Comparison of ENCODE assay signal across 8 cellular contexts in genomic region chr4:24473309-24473721, GRCh38.
A peak's percentile ranks its signal among the peaks of the same experiment; 100 is the strongest.
DNase-seq lines count a peak whose midpoint lies in the region; ATAC-seq, FAIRE-seq and TF ChIP-seq lines count a peak whose summit lies in the region.

No MANE protein-coding gene starts in this region.

- TF ChIP-seq CTCF in H9 (conservative IDR thresholded peaks at IDR 0.05) = peak; percentile 48

- no peak overlapping the region for H3K18ac ChIP-seq in H9 (ENCODE audit: insufficient read length, low read depth, low read length)
- peak overlapping the region in 1 of 2 experiments; percentile 34 for H3K18ac ChIP-seq in mesenchymal stem cell (ENCODE audit: low read depth in 1 of 2, low read length in 2 of 2)

- peaks cover 0 to 10% (median 0%) of the 10 kb centered on the region in 3 experiments; a peak in 3 of 7 replicates for H3K36me3 Mint-ChIP-seq in H9 (ENCODE audit: insufficient read depth in 1 of 3, low read depth in 3 of 3)

- no peaks in the 10 kb centered on the region for H3K79me2 ChIP-seq in H9 (ENCODE audit: insufficient read depth, low read length)

- H3K9me3 ChIP-seq in H9 (ENCODE audit: control insufficient read depth, low read depth, low read length) (no peaks in the 10 kb centered on the region), mesenchymal stem cell (ENCODE audit: control insufficient read depth, low read length) (no peaks in the 10 kb centered on the region)
- no peaks in the 10 kb centered on the region for H3K9me3 ChIP-seq in effector memory CD4-positive, alpha-beta T cell (ENCODE audit: control insufficient read depth, low read length)

- no peak overlapping the region for H4K8ac ChIP-seq in H9 (replicated peaks; ENCODE audit: insufficient read length, low read depth, low read length)
- H4K8ac ChIP-seq in mesenchymal stem cell (ENCODE audit: low read length) = no peak overlapping the region

- peaks cover 38% of the 10 kb centered on the region for H3K27me3 Mint-ChIP-seq in H9 (ENCODE audit: low read depth)

- H4K5ac ChIP-seq in H9 (ENCODE audit: insufficient read length, low read depth, low read length) = no peak overlapping the region

- H3K4me1 ChIP-seq in H9 (ENCODE audit: insufficient read depth, low read length) (peaks cover 7% of the 10 kb centered on the region; the same call in 1 of the 2 replicates), mesenchymal stem cell (ENCODE audit: control insufficient read depth, insufficient read depth, low read depth, low read length) (peaks cover 28% of the 10 kb centered on the region)
- H3K4me1 ChIP-seq in effector memory CD4-positive, alpha-beta T cell (ENCODE audit: control insufficient read depth, insufficient read depth, low read length, poor library complexity, severe bottlenecking) = peaks cover 26% of the 10 kb centered on the region

- no peak overlapping the region for H3K27ac ChIP-seq in H9 (ENCODE audit: insufficient read length, low read depth, low read length)
- H3K27ac ChIP-seq in effector memory CD4-positive, alpha-beta T cell (ENCODE audit: insufficient read depth, low read length, poor library complexity, severe bottlenecking) = no peak overlapping the region
- H3K27ac ChIP-seq in mesenchymal stem cell (ENCODE audit: low read length, poor library complexity, severe bottlenecking) = no peak overlapping the region

- no peak overlapping the region for H2AFZ ChIP-seq in H9 (ENCODE audit: low read length)
- H2AFZ ChIP-seq in mesenchymal stem cell (ENCODE audit: low read depth, low read length) = no peak overlapping the region

- H4K91ac ChIP-seq in H9 (ENCODE audit: insufficient read length, low read depth, low read length) = no peak overlapping the region
- no peak overlapping the region for H4K91ac ChIP-seq in mesenchymal stem cell (ENCODE audit: low read length)

- H3K9ac ChIP-seq in H9 (ENCODE audit: extremely low read depth, insufficient read length, low read length) (no peak overlapping the region), mesenchymal stem cell (ENCODE audit: low read length) (peak overlapping the region; percentile 83)

- no peak overlapping the region for H2BK20ac ChIP-seq in H9 (ENCODE audit: low read depth, low read length, poor library complexity, severe bottlenecking)

- no peak overlapping the region for H3K4ac ChIP-seq in H9 (ENCODE audit: low read depth, low read length)
- H3K4ac ChIP-seq in mesenchymal stem cell (ENCODE audit: low read depth in 1 of 2, low read length in 2 of 2) = no peak overlapping the region

- no CpG with 5 or more reads among the region's 13 CpGs for WGBS in H9 (ENCODE audit: extremely low coverage, insufficient read length, low lambda C conversion rate)
- WGBS in mesenchymal stem cell = 4% methylated on average over 11 of the region's 13 CpGs

- H3K4me3 Mint-ChIP-seq in H9 = peak overlapping the region; percentile 93 to 97

- no peak overlapping the region for H3T11ph ChIP-seq in H9 (ENCODE audit: low read length)

- peak overlapping the region; percentile 64 for H3K4me3 ChIP-seq in effector memory CD4-positive, alpha-beta T cell (ENCODE audit: insufficient read depth, low read depth, low read length, poor library complexity, severe bottlenecking)
- H3K4me3 ChIP-seq in mesenchymal stem cell (ENCODE audit: insufficient read depth in 1 of 2, low read depth in 1 of 2, low read length in 2 of 2) = peak overlapping the region; percentile 79 to 88

- H3K56ac ChIP-seq in H9 (ENCODE audit: insufficient read length, low read depth, low read length) = no peak overlapping the region

- H3K4me1 Mint-ChIP-seq in H9 = peaks cover 48 to 62% of the 10 kb centered on the region in 2 experiments

- peaks cover 22% of the 10 kb centered on the region for H3K23me2 ChIP-seq in H9 (ENCODE audit: insufficient read length, low read depth, low read length, poor library complexity, severe bottlenecking)

- H2AK5ac ChIP-seq in H9 (ENCODE audit: insufficient read length, low read length) = no peak overlapping the region
- no peak overlapping the region for H2AK5ac ChIP-seq in mesenchymal stem cell (ENCODE audit: low read length, severe bottlenecking)

- H2BK15ac ChIP-seq in H9 (ENCODE audit: low read depth, low read length) (no peak overlapping the region), mesenchymal stem cell (ENCODE audit: low read depth, poor library complexity, severe bottlenecking) (no peak overlapping the region)

- no peak overlapping the region for H2BK5ac ChIP-seq in H9 (ENCODE audit: insufficient read length, low read length)
- no peak overlapping the region for H2BK5ac ChIP-seq in mesenchymal stem cell (ENCODE audit: low read depth, low read length, poor library complexity, severe bottlenecking)

- H3K4me2 ChIP-seq in H9 (ENCODE audit: insufficient read depth, insufficient read length, low read length) = peak overlapping the region; percentile 68
- peak overlapping the region; percentile 99 for H3K4me2 ChIP-seq in mesenchymal stem cell (ENCODE audit: low read length, poor library complexity, severe bottlenecking)

- H2BK12ac ChIP-seq in H9 (ENCODE audit: insufficient read length, low read depth, low read length) = no peak overlapping the region
- peak overlapping the region in 1 of 2 experiments; percentile 6 for H2BK12ac ChIP-seq in mesenchymal stem cell (ENCODE audit: low read length in 2 of 2)

- no peaks in the 10 kb centered on the region for H3K36me3 ChIP-seq in effector memory CD4-positive, alpha-beta T cell (ENCODE audit: control insufficient read depth, insufficient read depth, low read length)
- no peaks in the 10 kb centered on the region for H3K36me3 ChIP-seq in mesenchymal stem cell (ENCODE audit: control insufficient read depth in 1 of 2, insufficient read depth in 2 of 2, low read depth in 1 of 2, low read length in 2 of 2)

- no peaks in the 10 kb centered on the region; a peak in 2 of 5 replicates for H3K9me3 Mint-ChIP-seq in H9

- peaks cover 4% of the 10 kb centered on the region; the same call in 1 of the 2 replicates for H3K27me3 ChIP-seq in H9 (ENCODE audit: insufficient read depth, low read length)
- H3K27me3 ChIP-seq in effector memory CD4-positive, alpha-beta T cell (replicated peaks; ENCODE audit: control insufficient read depth, insufficient read depth, low read length, poor library complexity, severe bottlenecking) = peaks cover 20% of the 10 kb centered on the region
- peaks cover 0 to 13% of the 10 kb centered on the region in 2 experiments for H3K27me3 ChIP-seq in mesenchymal stem cell (ENCODE audit: control insufficient read depth in 1 of 2, insufficient read depth in 1 of 2, low read length in 2 of 2)

- no peak for FAIRE-seq in urothelium cell line (lab: Jason Lieb, UNC)

- H3K27ac Mint-ChIP-seq in H9 = peak overlapping the region in 1 of 3 experiments; percentile 37; a peak in 1 of 7 replicates

- DNase-seq in AML-193 (lab: John Stamatoyannopoulos, UW) (peak; percentile 8 to 16), H9 (no peak), RPMI7951 (ENCODE audit: low read depth) (peak; percentile 51), mesenchymal stem cell (peak; percentile 36), urothelium cell line (ENCODE audit: low spot score) (peak; percentile 33)
- no peak for DNase-seq in effector memory CD4-positive, alpha-beta T cell

- no peak overlapping the region for H3K23ac ChIP-seq in H9 (ENCODE audit: insufficient read length, low read depth, low read length)
- no peak overlapping the region for H3K23ac ChIP-seq in mesenchymal stem cell (ENCODE audit: low read length in 2 of 2)

- H2BK120ac ChIP-seq in H9 (ENCODE audit: low read depth, low read length, poor library complexity, severe bottlenecking) (no peak overlapping the region), mesenchymal stem cell (ENCODE audit: low read depth, low read length) (no peak overlapping the region)

- H3K14ac ChIP-seq in H9 (ENCODE audit: insufficient read depth, low read length) (no peak overlapping the region; the same call in 1 of the 2 replicates), mesenchymal stem cell (ENCODE audit: low read length in 2 of 2) (no peak overlapping the region)

- H3K79me1 ChIP-seq in H9 (ENCODE audit: insufficient read depth, low read depth, low read length, poor library complexity, severe bottlenecking) (no peaks in the 10 kb centered on the region), mesenchymal stem cell (replicated peaks; ENCODE audit: low read length, poor library complexity, severe bottlenecking) (peaks cover 1% of the 10 kb centered on the region)

- peaks cover 2% of the 10 kb centered on the region for H4K20me1 ChIP-seq in H9 (ENCODE audit: control insufficient read depth, insufficient read depth, insufficient read length)

- ATAC-seq in esophagus mucosa (no peak), HG03039 (IDR thresholded peaks at IDR 0.05; ENCODE audit: unreplicated experiment) (no peak)

Comparison
In these comparisons a context has a peak if more than half of its experiments do, and no peak if none do; other contexts are left out.
1. DNase-seq: peak in AML-193 (2 of 2), RPMI7951 (single experiment), mesenchymal stem cell (single experiment) and urothelium cell line (single experiment); none in H9 (single experiment) and effector memory CD4-positive, alpha-beta T cell (0 of 3).